24 cellular contexts compared by ENCODE assay signal in the genomic region with DNA sequence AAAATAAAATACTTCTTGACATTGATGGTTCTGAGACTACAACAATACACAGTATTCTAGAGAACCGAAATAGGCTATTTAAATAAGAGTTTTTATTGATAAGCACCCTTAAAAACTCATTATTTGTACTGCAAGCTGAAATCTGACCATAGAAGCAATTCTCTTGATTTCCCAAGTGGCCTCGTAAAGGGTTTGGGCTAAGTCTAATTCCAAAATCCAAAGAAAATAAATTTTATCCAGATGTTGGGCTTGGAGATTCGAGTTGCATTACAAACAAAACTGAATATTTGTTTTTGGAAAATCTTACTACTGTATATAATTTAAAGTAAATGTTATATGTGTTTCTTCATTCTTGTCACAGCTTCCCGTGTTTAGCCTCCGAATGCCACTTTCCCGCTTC. TPM values are rescaled to one million over a fixed set of nuclear protein-coding genes. Genes with fewer than 3 reads are reported as not detected.
DNase-seq lines count a peak whose midpoint lies in the region; ATAC-seq and TF ChIP-seq lines count a peak whose summit lies in the region.
"Had no signal": no experiment of that assay in that cellular context is flagged by ENCODE, and none has a peak within 500 bp of the region (broad histone marks: within the 10 kb centered on the region; RNA-seq: fewer than 3 reads in every experiment).

No MANE protein-coding gene starts in this region.

- H3K27ac Mint-ChIP-seq in osteocyte (ENCODE audit: unreplicated experiment) = peak overlapping the region; percentile 85
- no peak overlapping the region for H3K27ac Mint-ChIP-seq in activated naive CD8-positive, alpha-beta T cell treated with anti-CD3 and anti-CD28 coated beads, Interleukin-2, amount 50 U/mL, for 24 hours
- no peak overlapping the region for H3K27ac Mint-ChIP-seq in activated CD4-positive, alpha-beta T cell treated with anti-CD3 and anti-CD28 coated beads for 36 hours
- H3K27ac Mint-ChIP-seq: activated naive CD4-positive, alpha-beta T cell treated with anti-CD3 and anti-CD28 coated beads, Interleukin-2, amount 50 U/mL, for 72 hours; activated T-helper 2 cell treated with anti-CD3 and anti-CD28 coated beads, Interferon-gamma antibody, Interleukin-2, Interleukin-4, amounts not matched to agents 10 μg/mL and 5 μg/mL and 100 μg/mL, durations not matched to agents 14 hours and 24 hours and 36 hours; IgD-negative memory B cell; naive thymus-derived CD8-positive, alpha-beta T cell had no signal

- no peak for ATAC-seq in activated naive CD8-positive, alpha-beta T cell treated with anti-CD3 and anti-CD28 coated beads, Interleukin-2, amount 50 U/mL, for 24 hours
- no peak for ATAC-seq in activated CD4-positive, alpha-beta T cell treated with anti-CD3 and anti-CD28 coated beads for 36 hours
- ATAC-seq: activated naive CD4-positive, alpha-beta T cell treated with anti-CD3 and anti-CD28 coated beads, Interleukin-2, amount 50 U/mL, for 72 hours; naive thymus-derived CD8-positive, alpha-beta T cell had no signal

- no peak for TF ChIP-seq CTCF in osteocyte (IDR thresholded peaks at IDR 0.05)

- H3K4me3 ChIP-seq in SJSA1 = no peak overlapping the region
- H3K4me3 ChIP-seq: BLaER1, left lung, sigmoid colon, upper lobe of left lung had no signal

- CTCF ChIA-PET in activated CD4-positive, alpha-beta T cell treated with anti-CD3 and anti-CD28 coated beads for 36 hours (lab: Charles Lee) = no interaction called here

- no peaks in the 10 kb centered on the region for H3K9me3 ChIP-seq in SJSA1 (replicated peaks)
- H3K9me3 ChIP-seq: BLaER1, left lung, sigmoid colon, upper lobe of left lung had no signal

- H3K36me3 ChIP-seq in SJSA1 = no peaks in the 10 kb centered on the region
- H3K36me3 ChIP-seq: BLaER1, left lung, sigmoid colon, upper lobe of left lung had no signal

- H3K4me3 Mint-ChIP-seq in osteocyte (ENCODE audit: unreplicated experiment) = no peak overlapping the region
- no peak overlapping the region for H3K4me3 Mint-ChIP-seq in activated naive CD8-positive, alpha-beta T cell treated with anti-CD3 and anti-CD28 coated beads, Interleukin-2, amount 50 U/mL, for 24 hours
- no peak overlapping the region for H3K4me3 Mint-ChIP-seq in activated CD4-positive, alpha-beta T cell treated with anti-CD3 and anti-CD28 coated beads for 36 hours
- H3K4me3 Mint-ChIP-seq: IgD-negative memory B cell; naive thymus-derived CD8-positive, alpha-beta T cell had no signal

- POLR2A ChIA-PET in activated CD4-positive, alpha-beta T cell treated with anti-CD3 and anti-CD28 coated beads for 36 hours (lab: Charles Lee) = no interaction called here

- H3K9me3 Mint-ChIP-seq in osteocyte (ENCODE audit: unreplicated experiment) = no peaks in the 10 kb centered on the region
- no peaks in the 10 kb centered on the region for H3K9me3 Mint-ChIP-seq in activated naive CD8-positive, alpha-beta T cell treated with anti-CD3 and anti-CD28 coated beads, Interleukin-2, amount 50 U/mL, for 24 hours
- no peaks in the 10 kb centered on the region for H3K9me3 Mint-ChIP-seq in activated CD4-positive, alpha-beta T cell treated with anti-CD3 and anti-CD28 coated beads for 36 hours (ENCODE audit: low read depth)
- H3K9me3 Mint-ChIP-seq: activated T-helper 2 cell treated with anti-CD3 and anti-CD28 coated beads, Interferon-gamma antibody, Interleukin-2, Interleukin-4, amounts not matched to agents 10 μg/mL and 5 μg/mL and 100 μg/mL, durations not matched to agents 14 hours and 24 hours and 36 hours had no signal

- intact Hi-C loops in activated CD4-positive, alpha-beta T cell treated with anti-CD3 and anti-CD28 coated beads for 36 hours (cut with DNase I, micrococcal nuclease) = no loop called here

- DNase-seq in DMS79 treated with DMSO at 0.1 percent for 48 hours (lab: John Stamatoyannopoulos, UW) (peak; percentile 90), SJSA1 (ENCODE audit: low read depth in 1 of 2, low spot score in 2 of 2) (no peak), fibroblast of peridontal ligament (ENCODE audit: extremely low read depth) (peak; percentile 83), osteocyte (ENCODE audit: extremely low spot score, unreplicated experiment) (no peak), DMS114 treated with DMSO at 0.1 percent for 48 hours (lab: John Stamatoyannopoulos, UW; ENCODE audit: unreplicated experiment) (no peak), GM03348 (ENCODE audit: low spot score) (no peak)
- DNase-seq in activated naive CD8-positive, alpha-beta T cell treated with anti-CD3 and anti-CD28 coated beads, Interleukin-2, amount 50 U/mL, for 24 hours = no peak
- no peak for DNase-seq in activated CD4-positive, alpha-beta T cell treated with anti-CD3 and anti-CD28 coated beads for 36 hours
- DNase-seq: activated CD4-positive, alpha-beta T cell treated with anti-CD3 and anti-CD28 coated beads, Interleukin-2, amount 50 U/mL, for 48 hours; activated CD4-positive, CD25-positive, alpha-beta regulatory T cell; activated CD8-positive, alpha-beta memory T cell treated with anti-CD3 and anti-CD28 coated beads, Interleukin-2, amount 50 U/mL, for 4 hours; foreskin melanocyte; left lung; naive thymus-derived CD8-positive, alpha-beta T cell; sigmoid colon; upper lobe of left lung had no signal

- peaks cover 35% of the 10 kb centered on the region for H3K4me1 ChIP-seq in SJSA1 (replicated peaks)
- H3K4me1 ChIP-seq: left lung had no signal

- H3K27me3 ChIP-seq in SJSA1 (replicated peaks) = no peaks in the 10 kb centered on the region
- H3K27me3 ChIP-seq: BLaER1, left lung, sigmoid colon, upper lobe of left lung had no signal

- peaks cover 45% of the 10 kb centered on the region for H3K4me1 Mint-ChIP-seq in osteocyte (ENCODE audit: unreplicated experiment)
- H3K4me1 Mint-ChIP-seq in activated naive CD8-positive, alpha-beta T cell treated with anti-CD3 and anti-CD28 coated beads, Interleukin-2, amount 50 U/mL, for 24 hours = no peaks in the 10 kb centered on the region
- H3K4me1 Mint-ChIP-seq in activated CD4-positive, alpha-beta T cell treated with anti-CD3 and anti-CD28 coated beads for 36 hours = no peaks in the 10 kb centered on the region
- H3K4me1 Mint-ChIP-seq: IgD-negative memory B cell; naive thymus-derived CD8-positive, alpha-beta T cell had no signal

- H3K27ac ChIP-seq in SJSA1 = peak overlapping the region; percentile 64
- H3K27ac ChIP-seq: BLaER1, epithelial cell of prostate, HL-60, sigmoid colon, upper lobe of left lung had no signal

- H3K36me3 Mint-ChIP-seq in osteocyte (ENCODE audit: unreplicated experiment) = no peaks in the 10 kb centered on the region
- H3K36me3 Mint-ChIP-seq in activated naive CD8-positive, alpha-beta T cell treated with anti-CD3 and anti-CD28 coated beads, Interleukin-2, amount 50 U/mL, for 24 hours (ENCODE audit: low read depth) = no peaks in the 10 kb centered on the region
- H3K36me3 Mint-ChIP-seq in activated CD4-positive, alpha-beta T cell treated with anti-CD3 and anti-CD28 coated beads for 36 hours (ENCODE audit: low read depth) = no peaks in the 10 kb centered on the region
- H3K36me3 Mint-ChIP-seq: activated naive CD4-positive, alpha-beta T cell treated with anti-CD3 and anti-CD28 coated beads, Interleukin-2, amount 50 U/mL, for 72 hours; IgD-negative memory B cell; naive thymus-derived CD8-positive, alpha-beta T cell had no signal

- no peaks in the 10 kb centered on the region for H3K27me3 Mint-ChIP-seq in osteocyte (ENCODE audit: unreplicated experiment)
- no peaks in the 10 kb centered on the region for H3K27me3 Mint-ChIP-seq in activated naive CD8-positive, alpha-beta T cell treated with anti-CD3 and anti-CD28 coated beads, Interleukin-2, amount 50 U/mL, for 24 hours
- peaks cover 2% of the 10 kb centered on the region for H3K27me3 Mint-ChIP-seq in activated CD4-positive, alpha-beta T cell treated with anti-CD3 and anti-CD28 coated beads for 36 hours
- H3K27me3 Mint-ChIP-seq: IgD-negative memory B cell; naive thymus-derived CD8-positive, alpha-beta T cell had no signal

RNA-seq across cellular contexts. Expression of gene PRL, which starts 47.2 kb away (rescaled TPM):
- total RNA-seq in SJSA1 (2014; rRNA removed; shearing (Covaris generic)) = not detected in 2 replicates
- total RNA-seq in osteocyte = not detected in 2 replicates
- total RNA-seq in activated CD4-positive, alpha-beta T cell treated with anti-CD3 and anti-CD28 coated beads for 36 hours = not detected
- total RNA-seq: activated naive CD4-positive, alpha-beta T cell treated with anti-CD3 and anti-CD28 coated beads, Interleukin-2, amount 50 U/mL, for 72 hours; activated T-helper 2 cell treated with anti-CD3 and anti-CD28 coated beads, Interferon-gamma antibody, Interleukin-2, Interleukin-4, amounts not matched to agents 10 μg/mL and 5 μg/mL and 100 μg/mL, durations not matched to agents 14 hours and 24 hours and 36 hours; Daoy; Right ventricle myocardium inferior; sigmoid colon had no signal

Comparison
In these comparisons a context has a peak if more than half of its experiments do, and no peak if none do; other contexts are left out.
1. DNase-seq: peak in DMS79 treated with DMSO at 0.1 percent for 48 hours (single experiment) and fibroblast of peridontal ligament (single experiment); none in SJSA1 (0 of 2), osteocyte (single experiment), DMS114 treated with DMSO at 0.1 percent for 48 hours (single experiment), activated naive CD8-positive, alpha-beta T cell treated with anti-CD3 and anti-CD28 coated beads, Interleukin-2, amount 50 U/mL, for 24 hours (single experiment), activated CD4-positive, alpha-beta T cell treated with anti-CD3 and anti-CD28 coated beads for 36 hours (single experiment) and GM03348 (single experiment).